ENCODE assay signal across 15 cellular contexts in the genomic region with DNA sequence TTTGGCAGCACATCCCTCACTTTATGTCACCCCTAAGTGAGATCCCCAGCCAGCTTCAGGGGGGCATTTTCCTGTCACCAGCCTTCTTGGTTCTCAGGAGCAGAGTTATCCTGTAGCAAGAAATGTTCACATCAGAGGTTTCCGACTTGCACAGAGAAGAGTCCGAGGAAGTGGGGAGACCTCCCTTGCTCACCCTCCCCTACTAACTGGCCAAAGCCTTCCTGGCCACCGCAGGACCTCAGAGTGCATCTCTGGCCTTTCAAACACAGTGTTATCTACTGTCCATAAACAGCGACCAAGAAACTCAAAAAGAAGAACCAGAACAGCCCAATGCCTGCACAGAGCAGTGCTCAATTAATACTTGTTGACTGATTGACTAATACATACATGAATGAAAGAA.
"Had no signal": no experiment of that assay in that cellular context is flagged by ENCODE, and none has a peak within 500 bp of the region (broad histone marks: within the 10 kb centered on the region; RNA-seq: fewer than 3 reads in every experiment).

No MANE protein-coding gene starts in this region.

- H3K4me1 ChIP-seq: adrenal gland had no signal

- H3K4me3 ChIP-seq: adrenal gland, coronary artery, SJSA1 had no signal

- H3K27ac ChIP-seq: coronary artery, SJSA1 had no signal

- H3K9me3 ChIP-seq: adrenal gland, SJSA1 had no signal

- H3K27me3 ChIP-seq: adrenal gland, SJSA1 had no signal

- ATAC-seq: esophagus mucosa; stimulated activated naive CD8-positive, alpha-beta T cell treated with anti-CD3 and anti-CD28 coated beads, Interleukin-15, Interleukin-2, amounts not matched to agents 100 U/mL and 50 U/mL, for 24 hours had no signal

- H3K36me3 ChIP-seq: adrenal gland, SJSA1 had no signal

- DNase-seq: activated CD4-positive, alpha-beta T cell treated with anti-CD3 and anti-CD28 coated beads, Interleukin-2, amount 50 U/mL, for 1 hour; activated naive CD4-positive, alpha-beta T cell treated with anti-CD3 and anti-CD28 coated beads for 36 hours; activated T-cell treated with anti-CD3 and anti-CD28 coated beads, Interleukin-2, amount 50 U/mL, for 1 hour; central memory CD4-positive, alpha-beta T cell; immature natural killer cell; left cardiac atrium; mammary epithelial cell; occipital lobe; right cardiac atrium; small intestine; stimulated activated naive CD8-positive, alpha-beta T cell treated with anti-CD3 and anti-CD28 coated beads, Interleukin-15, Interleukin-2, amounts not matched to agents 100 U/mL and 50 U/mL, for 24 hours had no signal
